Comparison of ENCODE assay signal across 1 cellular context in genomic region chr6:3457710-3458605, GRCh38.
TF ChIP-seq lines count a peak whose summit lies in the region.

No MANE protein-coding gene starts in this region.

TF ChIP-seq in HEK293, 187 proteins besides CTCF, POLR2A, EP300 and RAD21 (continued from another document and continues in another):
- TF ChIP-seq, protein P1, sequence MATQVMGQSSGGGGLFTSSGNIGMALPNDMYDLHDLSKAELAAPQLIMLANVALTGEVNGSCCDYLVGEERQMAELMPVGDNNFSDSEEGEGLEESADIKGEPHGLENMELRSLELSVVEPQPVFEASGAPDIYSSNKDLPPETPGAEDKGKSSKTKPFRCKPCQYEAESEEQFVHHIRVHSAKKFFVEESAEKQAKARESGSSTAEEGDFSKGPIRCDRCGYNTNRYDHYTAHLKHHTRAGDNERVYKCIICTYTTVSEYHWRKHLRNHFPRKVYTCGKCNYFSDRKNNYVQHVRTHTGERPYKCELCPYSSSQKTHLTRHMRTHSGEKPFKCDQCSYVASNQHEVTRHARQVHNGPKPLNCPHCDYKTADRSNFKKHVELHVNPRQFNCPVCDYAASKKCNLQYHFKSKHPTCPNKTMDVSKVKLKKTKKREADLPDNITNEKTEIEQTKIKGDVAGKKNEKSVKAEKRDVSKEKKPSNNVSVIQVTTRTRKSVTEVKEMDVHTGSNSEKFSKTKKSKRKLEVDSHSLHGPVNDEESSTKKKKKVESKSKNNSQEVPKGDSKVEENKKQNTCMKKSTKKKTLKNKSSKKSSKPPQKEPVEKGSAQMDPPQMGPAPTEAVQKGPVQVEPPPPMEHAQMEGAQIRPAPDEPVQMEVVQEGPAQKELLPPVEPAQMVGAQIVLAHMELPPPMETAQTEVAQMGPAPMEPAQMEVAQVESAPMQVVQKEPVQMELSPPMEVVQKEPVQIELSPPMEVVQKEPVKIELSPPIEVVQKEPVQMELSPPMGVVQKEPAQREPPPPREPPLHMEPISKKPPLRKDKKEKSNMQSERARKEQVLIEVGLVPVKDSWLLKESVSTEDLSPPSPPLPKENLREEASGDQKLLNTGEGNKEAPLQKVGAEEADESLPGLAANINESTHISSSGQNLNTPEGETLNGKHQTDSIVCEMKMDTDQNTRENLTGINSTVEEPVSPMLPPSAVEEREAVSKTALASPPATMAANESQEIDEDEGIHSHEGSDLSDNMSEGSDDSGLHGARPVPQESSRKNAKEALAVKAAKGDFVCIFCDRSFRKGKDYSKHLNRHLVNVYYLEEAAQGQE (tag by site-specific recombination; IDR thresholded peaks at IDR 0.05), result no peak
- no peak for TF ChIP-seq ZNF704 (tag by site-specific recombination; IDR thresholded peaks at IDR 0.05)
- no peak for TF ChIP-seq ZNF48 (tag by site-specific recombination; IDR thresholded peaks at IDR 0.05)
- TF ChIP-seq GLI2 (tag by site-specific recombination; IDR thresholded peaks at IDR 0.05; ENCODE audit: borderline replicate concordance, low read depth), result no peak
- TF ChIP-seq ZNF677 (tag by site-specific recombination; IDR thresholded peaks at IDR 0.05), result no peak
- no peak for TF ChIP-seq IKZF3 (tag by site-specific recombination; IDR thresholded peaks at IDR 0.05)
- no peak for TF ChIP-seq ZIC2 (tag by site-specific recombination; IDR thresholded peaks at IDR 0.05)
- TF ChIP-seq YY1 (tag by site-specific recombination; IDR thresholded peaks at IDR 0.05), result no peak
- no peak for TF ChIP-seq ZNF37A (tag by site-specific recombination; IDR thresholded peaks at IDR 0.05)
- no peak for TF ChIP-seq PBX3 (CRISPR knock-in tag; IDR thresholded peaks at IDR 0.05)
- no peak for TF ChIP-seq ZNF19 (tag by site-specific recombination; IDR thresholded peaks at IDR 0.05; ENCODE audit: low read depth)
- no peak for TF ChIP-seq BCL11B (tag by site-specific recombination; IDR thresholded peaks at IDR 0.05; ENCODE audit: low read depth)
- no peak for TF ChIP-seq ZNF830 (tag by site-specific recombination; IDR thresholded peaks at IDR 0.05; ENCODE audit: low read depth)
- 0 out of 2 replicates have a peak, but pooled peaks have one; percentile 9 for TF ChIP-seq ZBTB44 (tag by site-specific recombination; IDR thresholded peaks at IDR 0.05)
- TF ChIP-seq ZNF561 (tag by site-specific recombination; IDR thresholded peaks at IDR 0.05; ENCODE audit: borderline replicate concordance), result no peak
- no peak for TF ChIP-seq ZNF792 (tag by site-specific recombination; IDR thresholded peaks at IDR 0.05)
- TF ChIP-seq ZNF404 (tag by site-specific recombination; IDR thresholded peaks at IDR 0.05), result no peak
- TF ChIP-seq ZNF768 (tag by site-specific recombination; IDR thresholded peaks at IDR 0.05), result no peak
- no peak for TF ChIP-seq ZNF624 (tag by site-specific recombination; IDR thresholded peaks at IDR 0.05)
- peak; percentile 79 for TF ChIP-seq ZNF600 (tag by site-specific recombination; IDR thresholded peaks at IDR 0.05)
- no peak for TF ChIP-seq ZNF521 (tag by site-specific recombination; IDR thresholded peaks at IDR 0.05)
- no peak for TF ChIP-seq KLF9 (tag by site-specific recombination; IDR thresholded peaks at IDR 0.05; ENCODE audit: low read depth)
- no peak for TF ChIP-seq ZBTB48 (tag by site-specific recombination; IDR thresholded peaks at IDR 0.05)
- TF ChIP-seq EGR2 (tag by site-specific recombination; IDR thresholded peaks at IDR 0.05; ENCODE audit: low read depth), result no peak
- TF ChIP-seq ZNF76 (tag by site-specific recombination; IDR thresholded peaks at IDR 0.05; ENCODE audit: borderline replicate concordance, low read depth), result 0 out of 2 replicates have a peak, but pooled peaks have one; percentile 19
- TF ChIP-seq ZNF555 (tag by site-specific recombination; conservative IDR thresholded peaks at IDR 0.05), result no peak
- TF ChIP-seq ZNF157 (tag by site-specific recombination; IDR thresholded peaks at IDR 0.05), result no peak
- no peak for TF ChIP-seq ZNF155 (tag by site-specific recombination; IDR thresholded peaks at IDR 0.05)
- peak; percentile 77 for TF ChIP-seq ZNF366 (tag by site-specific recombination; conservative IDR thresholded peaks at IDR 0.05)
- no peak for TF ChIP-seq ZNF175 (tag by site-specific recombination; IDR thresholded peaks at IDR 0.05)
- TF ChIP-seq, protein P2, sequence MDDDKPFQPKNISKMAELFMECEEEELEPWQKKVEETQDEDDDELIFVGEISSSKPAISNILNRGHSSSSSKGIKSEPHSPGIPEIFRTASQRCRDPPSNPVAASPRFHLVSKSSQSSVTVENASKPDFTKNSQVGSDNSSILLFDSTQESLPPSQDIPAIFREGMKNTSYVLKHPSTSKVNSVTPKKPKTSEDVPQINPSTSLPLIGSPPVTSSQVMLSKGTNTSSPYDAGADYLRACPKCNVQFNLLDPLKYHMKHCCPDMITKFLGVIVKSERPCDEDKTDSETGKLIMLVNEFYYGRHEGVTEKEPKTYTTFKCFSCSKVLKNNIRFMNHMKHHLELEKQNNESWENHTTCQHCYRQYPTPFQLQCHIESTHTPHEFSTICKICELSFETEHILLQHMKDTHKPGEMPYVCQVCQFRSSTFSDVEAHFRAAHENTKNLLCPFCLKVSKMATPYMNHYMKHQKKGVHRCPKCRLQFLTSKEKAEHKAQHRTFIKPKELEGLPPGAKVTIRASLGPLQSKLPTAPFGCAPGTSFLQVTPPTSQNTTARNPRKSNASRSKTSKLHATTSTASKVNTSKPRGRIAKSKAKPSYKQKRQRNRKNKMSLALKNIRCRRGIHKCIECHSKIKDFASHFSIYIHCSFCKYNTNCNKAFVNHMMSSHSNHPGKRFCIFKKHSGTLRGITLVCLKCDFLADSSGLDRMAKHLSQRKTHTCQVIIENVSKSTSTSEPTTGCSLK (tag by site-specific recombination; IDR thresholded peaks at IDR 0.05), result no peak
- no peak for TF ChIP-seq OVOL3 (tag by site-specific recombination; IDR thresholded peaks at IDR 0.05)
- no peak for TF ChIP-seq ZNF211 (tag by site-specific recombination; IDR thresholded peaks at IDR 0.05; ENCODE audit: low read depth)
- TF ChIP-seq SCRT2 (tag by site-specific recombination; IDR thresholded peaks at IDR 0.05), result no peak
- TF ChIP-seq, protein P3, sequence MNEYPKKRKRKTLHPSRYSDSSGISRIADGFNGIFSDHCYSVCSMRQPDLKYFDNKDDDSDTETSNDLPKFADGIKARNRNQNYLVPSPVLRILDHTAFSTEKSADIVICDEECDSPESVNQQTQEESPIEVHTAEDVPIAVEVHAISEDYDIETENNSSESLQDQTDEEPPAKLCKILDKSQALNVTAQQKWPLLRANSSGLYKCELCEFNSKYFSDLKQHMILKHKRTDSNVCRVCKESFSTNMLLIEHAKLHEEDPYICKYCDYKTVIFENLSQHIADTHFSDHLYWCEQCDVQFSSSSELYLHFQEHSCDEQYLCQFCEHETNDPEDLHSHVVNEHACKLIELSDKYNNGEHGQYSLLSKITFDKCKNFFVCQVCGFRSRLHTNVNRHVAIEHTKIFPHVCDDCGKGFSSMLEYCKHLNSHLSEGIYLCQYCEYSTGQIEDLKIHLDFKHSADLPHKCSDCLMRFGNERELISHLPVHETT (tag by site-specific recombination; IDR thresholded peaks at IDR 0.05), result no peak
- no peak for TF ChIP-seq HOXA7 (CRISPR knock-in tag; IDR thresholded peaks at IDR 0.05; ENCODE audit: borderline replicate concordance)
- no peak for TF ChIP-seq ZSCAN30 (tag by site-specific recombination; IDR thresholded peaks at IDR 0.05)
- TF ChIP-seq YY2 (tag by site-specific recombination; IDR thresholded peaks at IDR 0.05), result no peak
- no peak for TF ChIP-seq KLF16 (tag by site-specific recombination; IDR thresholded peaks at IDR 0.05)
- TF ChIP-seq ZSCAN16 (tag by site-specific recombination; IDR thresholded peaks at IDR 0.05), result no peak; the same call in 1 of the 2 replicates
- TF ChIP-seq ZBTB21 (tag by site-specific recombination; IDR thresholded peaks at IDR 0.05), result no peak
- TF ChIP-seq MZF1 (tag by site-specific recombination; IDR thresholded peaks at IDR 0.05; ENCODE audit: borderline replicate concordance), result no peak
- TF ChIP-seq, protein P4, sequence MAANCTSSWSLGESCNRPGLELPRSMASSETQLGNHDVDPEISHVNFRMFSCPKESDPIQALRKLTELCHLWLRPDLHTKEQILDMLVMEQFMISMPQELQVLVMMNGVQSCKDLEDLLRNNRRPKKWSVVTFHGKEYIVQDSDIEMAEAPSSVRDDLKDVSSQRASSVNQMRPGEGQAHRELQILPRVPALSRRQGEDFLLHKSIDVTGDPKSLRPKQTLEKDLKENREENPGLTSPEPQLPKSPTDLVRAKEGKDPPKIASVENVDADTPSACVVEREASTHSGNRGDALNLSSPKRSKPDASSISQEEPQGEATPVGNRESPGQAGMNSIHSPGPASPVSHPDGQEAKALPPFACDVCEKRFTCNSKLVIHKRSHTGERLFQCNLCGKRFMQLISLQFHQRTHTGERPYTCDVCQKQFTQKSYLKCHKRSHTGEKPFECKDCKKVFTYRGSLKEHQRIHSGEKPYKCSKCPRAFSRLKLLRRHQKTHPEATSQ (tag by site-specific recombination; IDR thresholded peaks at IDR 0.05), result no peak
- no peak for TF ChIP-seq ZNF394 (tag by site-specific recombination; IDR thresholded peaks at IDR 0.05; ENCODE audit: borderline replicate concordance)
- 0 out of 2 replicates have a peak, but pooled peaks have one; percentile 12 for TF ChIP-seq ZNF664 (tag by site-specific recombination; IDR thresholded peaks at IDR 0.05)
- no peak; the same call in none of the 2 replicates for TF ChIP-seq ZBTB20 (tag by site-specific recombination; IDR thresholded peaks at IDR 0.05)
- TF ChIP-seq ZNF140 (tag by site-specific recombination; IDR thresholded peaks at IDR 0.05), result no peak
- TF ChIP-seq ZEB2 (tag by site-specific recombination; IDR thresholded peaks at IDR 0.05), result peak; percentile 75
- no peak for TF ChIP-seq ZNF529 (tag by site-specific recombination; IDR thresholded peaks at IDR 0.05; ENCODE audit: insufficient replicate concordance)
- TF ChIP-seq ZSCAN23 (tag by site-specific recombination; IDR thresholded peaks at IDR 0.05), result no peak
- no peak for TF ChIP-seq ZNF214 (tag by site-specific recombination; IDR thresholded peaks at IDR 0.05; ENCODE audit: borderline replicate concordance)
- TF ChIP-seq ZXDB (tag by site-specific recombination; IDR thresholded peaks at IDR 0.05), result peak; percentile 58; the same call in 1 of the 2 replicates
- no peak for TF ChIP-seq BCL11A (tag by site-specific recombination; IDR thresholded peaks at IDR 0.05; ENCODE audit: low read depth)
- TF ChIP-seq ZNF174 (tag by site-specific recombination; IDR thresholded peaks at IDR 0.05), result no peak
- no peak for TF ChIP-seq ZNF660 (tag by site-specific recombination; IDR thresholded peaks at IDR 0.05)
- no peak for TF ChIP-seq ZNF777 (tag by site-specific recombination; IDR thresholded peaks at IDR 0.05; ENCODE audit: borderline replicate concordance)
- no peak for TF ChIP-seq ZNF658 (tag by site-specific recombination; IDR thresholded peaks at IDR 0.05)
- no peak for TF ChIP-seq ZNF645 (tag by site-specific recombination; IDR thresholded peaks at IDR 0.05)
